Comparison of ENCODE assay signal across 1 cellular context in the genomic region with DNA sequence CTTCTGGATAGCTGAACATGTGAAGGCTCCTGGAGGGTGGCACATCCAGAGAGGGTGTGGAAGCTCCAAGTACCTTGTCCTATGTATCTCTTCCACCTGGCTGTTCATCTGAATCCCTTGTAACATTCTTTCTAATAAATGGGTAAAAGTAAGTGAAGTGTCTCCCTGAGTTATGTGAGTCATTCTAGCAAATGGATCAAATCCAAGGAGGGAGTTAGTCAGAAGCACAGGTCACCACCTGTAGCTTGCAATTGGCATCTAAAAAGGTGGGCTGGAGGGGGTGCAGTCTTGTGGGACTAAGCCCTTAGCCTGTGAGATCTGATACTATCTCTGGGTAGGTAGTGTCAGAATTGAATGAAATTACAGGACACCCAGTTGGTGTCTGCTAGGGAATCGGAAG.
TF ChIP-seq lines count a peak whose summit lies in the region.

No MANE protein-coding gene starts in this region.

TF ChIP-seq in SK-N-SH, 30 proteins besides CTCF, POLR2A, EP300 and RAD21 (continued from another document):
- no peak for TF ChIP-seq USF1 (IDR thresholded peaks at IDR 0.05; ENCODE audit: borderline replicate concordance, low read depth)
- TF ChIP-seq, protein P1, sequence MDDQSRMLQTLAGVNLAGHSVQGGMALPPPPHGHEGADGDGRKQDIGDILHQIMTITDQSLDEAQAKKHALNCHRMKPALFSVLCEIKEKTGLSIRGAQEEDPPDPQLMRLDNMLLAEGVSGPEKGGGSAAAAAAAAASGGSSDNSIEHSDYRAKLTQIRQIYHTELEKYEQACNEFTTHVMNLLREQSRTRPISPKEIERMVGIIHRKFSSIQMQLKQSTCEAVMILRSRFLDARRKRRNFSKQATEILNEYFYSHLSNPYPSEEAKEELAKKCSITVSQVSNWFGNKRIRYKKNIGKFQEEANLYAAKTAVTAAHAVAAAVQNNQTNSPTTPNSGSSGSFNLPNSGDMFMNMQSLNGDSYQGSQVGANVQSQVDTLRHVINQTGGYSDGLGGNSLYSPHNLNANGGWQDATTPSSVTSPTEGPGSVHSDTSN (IDR thresholded peaks at IDR 0.05): peak; percentile 53
- TF ChIP-seq, protein P2, sequence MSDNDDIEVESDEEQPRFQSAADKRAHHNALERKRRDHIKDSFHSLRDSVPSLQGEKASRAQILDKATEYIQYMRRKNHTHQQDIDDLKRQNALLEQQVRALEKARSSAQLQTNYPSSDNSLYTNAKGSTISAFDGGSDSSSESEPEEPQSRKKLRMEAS (IDR thresholded peaks at IDR 0.05; ENCODE audit: low read depth): no peak
- no peak for TF ChIP-seq GATA2 (CRISPR knock-in tag; IDR thresholded peaks at IDR 0.05)
- TF ChIP-seq, protein P3, sequence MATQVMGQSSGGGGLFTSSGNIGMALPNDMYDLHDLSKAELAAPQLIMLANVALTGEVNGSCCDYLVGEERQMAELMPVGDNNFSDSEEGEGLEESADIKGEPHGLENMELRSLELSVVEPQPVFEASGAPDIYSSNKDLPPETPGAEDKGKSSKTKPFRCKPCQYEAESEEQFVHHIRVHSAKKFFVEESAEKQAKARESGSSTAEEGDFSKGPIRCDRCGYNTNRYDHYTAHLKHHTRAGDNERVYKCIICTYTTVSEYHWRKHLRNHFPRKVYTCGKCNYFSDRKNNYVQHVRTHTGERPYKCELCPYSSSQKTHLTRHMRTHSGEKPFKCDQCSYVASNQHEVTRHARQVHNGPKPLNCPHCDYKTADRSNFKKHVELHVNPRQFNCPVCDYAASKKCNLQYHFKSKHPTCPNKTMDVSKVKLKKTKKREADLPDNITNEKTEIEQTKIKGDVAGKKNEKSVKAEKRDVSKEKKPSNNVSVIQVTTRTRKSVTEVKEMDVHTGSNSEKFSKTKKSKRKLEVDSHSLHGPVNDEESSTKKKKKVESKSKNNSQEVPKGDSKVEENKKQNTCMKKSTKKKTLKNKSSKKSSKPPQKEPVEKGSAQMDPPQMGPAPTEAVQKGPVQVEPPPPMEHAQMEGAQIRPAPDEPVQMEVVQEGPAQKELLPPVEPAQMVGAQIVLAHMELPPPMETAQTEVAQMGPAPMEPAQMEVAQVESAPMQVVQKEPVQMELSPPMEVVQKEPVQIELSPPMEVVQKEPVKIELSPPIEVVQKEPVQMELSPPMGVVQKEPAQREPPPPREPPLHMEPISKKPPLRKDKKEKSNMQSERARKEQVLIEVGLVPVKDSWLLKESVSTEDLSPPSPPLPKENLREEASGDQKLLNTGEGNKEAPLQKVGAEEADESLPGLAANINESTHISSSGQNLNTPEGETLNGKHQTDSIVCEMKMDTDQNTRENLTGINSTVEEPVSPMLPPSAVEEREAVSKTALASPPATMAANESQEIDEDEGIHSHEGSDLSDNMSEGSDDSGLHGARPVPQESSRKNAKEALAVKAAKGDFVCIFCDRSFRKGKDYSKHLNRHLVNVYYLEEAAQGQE (IDR thresholded peaks at IDR 0.05; ENCODE audit: low read depth, low read length): no peak
- no peak for TF ChIP-seq RCOR1 (IDR thresholded peaks at IDR 0.05; ENCODE audit: low read length)
- TF ChIP-seq USF2 (IDR thresholded peaks at IDR 0.05; ENCODE audit: borderline replicate concordance, low read depth, low read length): no peak
- no peak for TF ChIP-seq CHD2 (IDR thresholded peaks at IDR 0.05; ENCODE audit: low read length, partially characterized antibody)
- no peak for TF ChIP-seq NRF1 (IDR thresholded peaks at IDR 0.05; ENCODE audit: low read depth, low read length)
- TF ChIP-seq FOXM1 (IDR thresholded peaks at IDR 0.05; ENCODE audit: low read depth): no peak
- TF ChIP-seq JUND (IDR thresholded peaks at IDR 0.05): peak; percentile 52
- TF ChIP-seq TAF1 (IDR thresholded peaks at IDR 0.05; ENCODE audit: borderline replicate concordance, low read depth, low read length): no peak
- no peak for TF ChIP-seq ELF1 (IDR thresholded peaks at IDR 0.05)
- no peak for TF ChIP-seq POLR2AphosphoS5 (IDR thresholded peaks at IDR 0.05; ENCODE audit: low read depth, low read length)
- TF ChIP-seq TCF12 (IDR thresholded peaks at IDR 0.05): peak; percentile 62
- TF ChIP-seq FOXJ3 (CRISPR knock-in tag; IDR thresholded peaks at IDR 0.05): no peak
- peak; percentile 63; the same call in 1 of the 2 replicates for TF ChIP-seq FOSL2 (IDR thresholded peaks at IDR 0.05; ENCODE audit: borderline replicate concordance, low read depth)
